Comparison of ENCODE assay signal across 8 cellular contexts in genomic region chr4:99087887-99088484, GRCh38. TPM values are rescaled to one million over a fixed set of nuclear protein-coding genes. Genes with fewer than 3 reads are reported as not detected.
DNase-seq lines count a peak whose midpoint lies in the region; ATAC-seq and TF ChIP-seq lines count a peak whose summit lies in the region.

No MANE protein-coding gene starts in this region.

- peak overlapping the region; percentile 87 to 96 for H3K27ac ChIP-seq in coronary artery

- intact Hi-C loops in left colon (cut with DNase I, micrococcal nuclease): no loop called here

- TF ChIP-seq CTCF in coronary artery (IDR thresholded peaks at IDR 0.05): no peak

- DNase-seq in G401 (ENCODE audit: low spot score) (peak; percentile 80), SK-N-DZ (ENCODE audit: low spot score) (peak; percentile 40), coronary artery (ENCODE audit: low spot score) (peak; percentile 83), left colon (peak; percentile 58 to 69), HK-2 (ENCODE audit: unreplicated experiment) (no peak)
- peak; percentile 37 for DNase-seq in stimulated activated CD8-positive, alpha-beta memory T cell treated with anti-CD3 and anti-CD28 coated beads, Interleukin-4, amount 100 ng/mL, for 48 hours

- H3K4me3 ChIP-seq in coronary artery: peak overlapping the region; percentile 88

- ATAC-seq in GM21367 (IDR thresholded peaks at IDR 0.05; ENCODE audit: unreplicated experiment): peak; percentile 22
- peak; percentile 27 for ATAC-seq in HG03571 (IDR thresholded peaks at IDR 0.05; ENCODE audit: unreplicated experiment)
- peak; percentile 38 for ATAC-seq in left colon

- in situ Hi-C loops in G401 (cut with HindIII; ENCODE audit: low sequenced_read_pairs): no loop called here

RNA-seq across cellular contexts. Expression of gene ADH5, which starts 0.6 kb away (rescaled TPM):
- 160 and 267 TPM in 2 replicates for total RNA-seq in G401 (2014; rRNA removed; shearing (Covaris generic))
- 137 and 145 TPM in 2 replicates for polyA plus RNA-seq in SK-N-DZ (2014; cell fraction: cytosol; rRNA removed)
- polyA plus RNA-seq in SK-N-DZ (2014; cell fraction: nucleus; rRNA removed): 89.1 and 90.6 TPM in 2 replicates
- 100 to 1,000 TPM; 207 to 222 TPM for total RNA-seq in left colon

RNA-seq across cellular contexts. Expression of gene ADH4, which starts 56.1 kb away (rescaled TPM):
- not detected in 2 replicates for total RNA-seq in G401 (2014; rRNA removed; shearing (Covaris generic))
- polyA plus RNA-seq in SK-N-DZ (2014; cell fraction: cytosol; rRNA removed): not detected in 2 replicates
- polyA plus RNA-seq in SK-N-DZ (2014; cell fraction: nucleus; rRNA removed): not detected in 2 replicates
- 1 to 10 TPM in 1 of 2 donors, under 1 TPM in 1; 0.31 to 2.8 TPM for total RNA-seq in left colon
